9 cellular contexts compared by ENCODE assay signal in the genomic region with DNA sequence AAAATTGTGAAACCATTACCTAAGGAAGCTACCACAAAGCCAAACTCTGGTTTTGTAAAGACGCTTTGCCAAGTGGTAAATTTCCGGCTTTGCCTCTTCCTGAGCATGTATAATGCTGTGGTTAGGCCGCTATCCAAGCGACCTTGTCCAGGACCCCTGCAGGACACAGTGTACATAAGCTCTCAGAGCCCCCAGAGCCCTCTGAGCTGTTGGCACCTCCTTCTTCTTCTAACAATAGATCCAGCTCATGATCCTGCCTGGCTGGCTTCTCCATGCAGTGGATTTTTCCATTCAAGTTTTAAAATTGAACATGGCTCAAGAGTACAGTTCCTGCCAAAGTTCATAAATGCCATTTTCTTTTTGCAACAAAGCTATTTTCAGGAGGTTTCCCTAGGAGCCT.
A peak's percentile ranks its signal among the peaks of the same experiment; 100 is the strongest.
DNase-seq lines count a peak whose midpoint lies in the region; ATAC-seq and TF ChIP-seq lines count a peak whose summit lies in the region.
"Had no signal": no experiment of that assay in that cellular context is flagged by ENCODE, and none has a peak within 500 bp of the region (broad histone marks: within the 10 kb centered on the region; RNA-seq: fewer than 3 reads in every experiment).

No MANE protein-coding gene starts in this region.

- TF ChIP-seq CTCF in gastrocnemius medialis (IDR thresholded peaks at IDR 0.05 in 4 of 5, conservative IDR thresholded peaks at IDR 0.05 in 1 of 5): no peak
- no peak for TF ChIP-seq CTCF in A673 (conservative IDR thresholded peaks at IDR 0.05; ENCODE audit: low read depth, low read length)

- H3K4me1 ChIP-seq in gastrocnemius medialis (peaks cover 6 to 10% of the 10 kb centered on the region in 2 donors), A673 (ENCODE audit: insufficient read depth, low read length, poor library complexity, severe bottlenecking) (no peaks in the 10 kb centered on the region)

- intact Hi-C loops in gastrocnemius medialis (cut with DNase I; ENCODE audit: low total_unique reads) (loop anchor here (10.0 kb wide), 1 partner anchor 208 kb away; no protein-coding TSS in a partner anchor), A673 (cut with micrococcal nuclease; ENCODE audit: unreplicated experiment) (no loop called here)

- no peaks in the 10 kb centered on the region for H3K27me3 ChIP-seq in gastrocnemius medialis
- no peaks in the 10 kb centered on the region for H3K27me3 ChIP-seq in A673 (replicated peaks; ENCODE audit: insufficient read depth, low read depth, low read length, poor library complexity)

- H3K4me3 ChIP-seq in gastrocnemius medialis: peak overlapping the region in 3 of 4 donors; percentile 16 to 25 (median 21)
- H3K4me3 ChIP-seq in A673 (ENCODE audit: low read depth, low read length, poor library complexity, severe bottlenecking): no peak overlapping the region

- no peaks in the 10 kb centered on the region for H3K36me3 ChIP-seq in gastrocnemius medialis
- no peaks in the 10 kb centered on the region for H3K36me3 ChIP-seq in A673 (ENCODE audit: insufficient read depth, low read length, poor library complexity, severe bottlenecking)

- H3K27ac ChIP-seq in gastrocnemius medialis (peak overlapping the region; percentile 67 to 79 (median 72)), A673 (ENCODE audit: low read depth, low read length, poor library complexity, severe bottlenecking) (no peak overlapping the region)

- peak; percentile 55 for DNase-seq in GM03348 (ENCODE audit: low spot score)
- DNase-seq in UCSD-AML1 (lab: John Stamatoyannopoulos, UW; ENCODE audit: unreplicated experiment): peak; percentile 27
- peak; percentile 62 for DNase-seq in glomerular visceral epithelial cell (ENCODE audit: extremely low spot score)
- DNase-seq in gastrocnemius medialis: peak in 1 of 2 donors; percentile 51
- DNase-seq in NCI-H2227 treated with DMSO at 0.1 percent for 48 hours (lab: John Stamatoyannopoulos, UW): no peak
- DNase-seq in A673 (ENCODE audit: low spot score): no peak
- DNase-seq: NCI-H2171 treated with DMSO at 0.1 percent for 48 hours had no signal

- in situ Hi-C loops in gastrocnemius medialis (cut with MboI; ENCODE audit: low sequenced_read_pairs in 4 of 4): no loop called here

- TF ChIP-seq POLR2A in gastrocnemius medialis (IDR thresholded peaks at IDR 0.05): no peak

- ATAC-seq in gastrocnemius medialis (peak; percentile 74 to 80), GM21576 (IDR thresholded peaks at IDR 0.05; ENCODE audit: unreplicated experiment) (no peak), HG02763 (IDR thresholded peaks at IDR 0.05; ENCODE audit: unreplicated experiment) (no peak)

- H3K9me3 ChIP-seq in gastrocnemius medialis (no peaks in the 10 kb centered on the region), A673 (ENCODE audit: low read depth, low read length, poor library complexity, severe bottlenecking) (no peaks in the 10 kb centered on the region)

- no TSS peak for BruUV-seq in A673 (replicated peaks; lab: Mats Ljungman, UMichigan)

- CTCF ChIA-PET in A673 (lab: Charles Lee): no interaction called here

- POLR2A ChIA-PET in A673 (lab: Charles Lee; ENCODE audit: low non-redundant PET): no interaction called here

Comparison
In these comparisons a context has a peak if more than half of its experiments do, and no peak if none do; other contexts are left out.
1. DNase-seq: peak in GM03348 (single experiment), UCSD-AML1 (single experiment) and glomerular visceral epithelial cell (single experiment); none in NCI-H2227 treated with DMSO at 0.1 percent for 48 hours (single experiment) and A673 (single experiment).
2. ATAC-seq: peak in gastrocnemius medialis (2 of 2); none in GM21576 (single experiment) and HG02763 (single experiment).